ENCODE assay signal across 34 cellular contexts in genomic region chr16:13064821-13065220, GRCh38.
"Had no signal": no experiment of that assay in that cellular context is flagged by ENCODE, and none has a peak within 500 bp of the region (broad histone marks: within the 10 kb centered on the region; RNA-seq: fewer than 3 reads in every experiment).

No MANE protein-coding gene starts in this region.

- H3K27me3 Mint-ChIP-seq: activated B cell treated with CpG ODN at 0.5 μM for 24 hours; activated CD8-positive, alpha-beta T cell treated with anti-CD3 and anti-CD28 coated beads for 36 hours; activated naive CD8-positive, alpha-beta T cell; central memory CD8-positive, alpha-beta T cell; dendritic cell treated with granulocyte-macrophage colony-stimulating factor and Interleukin-4, amounts not matched to agents 40 ng/mL and 50 ng/mL, for 4 days; T-helper 17 cell had no signal

- H3K36me3 Mint-ChIP-seq: activated naive CD8-positive, alpha-beta T cell had no signal

- H3K27me3 ChIP-seq: brain microvascular endothelial cell, foreskin keratinocyte, gastrocnemius medialis had no signal

- H3K4me3 Mint-ChIP-seq: activated B cell treated with CpG ODN at 0.5 μM for 24 hours; activated CD8-positive, alpha-beta T cell treated with anti-CD3 and anti-CD28 coated beads for 36 hours; activated naive CD8-positive, alpha-beta T cell; activated T-cell treated with anti-CD3 and anti-CD28 coated beads, Interleukin-2, amount 50 U/mL, for 4 hours; activated T-helper 17 cell treated with anti-CD3 and anti-CD28 coated beads, Interleukin-2, amount 50 U/mL, for 72 hours; central memory CD8-positive, alpha-beta T cell; dendritic cell treated with granulocyte-macrophage colony-stimulating factor and Interleukin-4, amounts not matched to agents 40 ng/mL and 50 ng/mL, for 4 days; T-helper 17 cell; T-helper 2 cell treated with Interferon-gamma antibody and Interleukin-4, amounts not matched to agents 5 μg/mL and 100 μg/mL, for 36 hours had no signal

- H3K4me1 Mint-ChIP-seq: activated B cell treated with CpG ODN at 0.5 μM for 24 hours; activated T-helper 17 cell treated with anti-CD3 and anti-CD28 coated beads, Interleukin-2, amount 50 U/mL, for 72 hours; central memory CD8-positive, alpha-beta T cell; T-helper 17 cell had no signal

- ATAC-seq: activated CD4-positive, CD25-positive, alpha-beta regulatory T cell treated with anti-CD3 and anti-CD28 coated beads, Interleukin-2, amount 50 U/mL, for 24 hours; activated CD8-positive, alpha-beta T cell treated with anti-CD3 and anti-CD28 coated beads for 36 hours; activated T-cell treated with anti-CD3 and anti-CD28 coated beads, Interleukin-2, amount 50 U/mL, for 4 hours; activated T-helper 17 cell treated with anti-CD3 and anti-CD28 coated beads, Interleukin-2, amount 50 U/mL, for 72 hours; foreskin keratinocyte; gastrocnemius medialis; T-helper 17 cell had no signal

- FAIRE-seq: astrocyte, bronchial epithelial cell had no signal

- H3K27ac ChIP-seq: brain microvascular endothelial cell, coronary artery, dorsolateral prefrontal cortex, esophagus muscularis mucosa, foreskin keratinocyte, gastrocnemius medialis, WERI-Rb-1 had no signal

- H3K36me3 ChIP-seq: brain microvascular endothelial cell, esophagus muscularis mucosa, gastrocnemius medialis, WERI-Rb-1 had no signal

- H3K4me3 ChIP-seq: coronary artery, dorsolateral prefrontal cortex, esophagus muscularis mucosa, gastrocnemius medialis had no signal

- H3K27ac Mint-ChIP-seq: activated B cell treated with CpG ODN at 0.5 μM for 24 hours; activated CD8-positive, alpha-beta T cell treated with anti-CD3 and anti-CD28 coated beads for 36 hours; activated naive CD8-positive, alpha-beta T cell; activated T-helper 17 cell treated with anti-CD3 and anti-CD28 coated beads, Interleukin-2, amount 50 U/mL, for 72 hours; dendritic cell treated with granulocyte-macrophage colony-stimulating factor and Interleukin-4, amounts not matched to agents 40 ng/mL and 50 ng/mL, for 4 days; T-helper 17 cell; T-helper 2 cell treated with Interferon-gamma antibody and Interleukin-4, amounts not matched to agents 5 μg/mL and 100 μg/mL, for 36 hours had no signal

- H3K4me1 ChIP-seq: esophagus muscularis mucosa, foreskin keratinocyte, gastrocnemius medialis had no signal

- DNase-seq: activated B cell treated with CpG ODN at 0.5 μM for 24 hours; activated CD4-positive, alpha-beta T cell treated with anti-CD3 and anti-CD28 coated beads for 48 hours; activated CD4-positive, alpha-beta T cell treated with anti-CD3 and anti-CD28 coated beads, Interleukin-2, amount 50 U/mL, for 1 hour; activated CD4-positive, alpha-beta T cell treated with anti-CD3 and anti-CD28 coated beads, Interleukin-2, amount 50 U/mL, for 48 hours; activated CD8-positive, alpha-beta memory T cell treated with anti-CD3 and anti-CD28 coated beads for 24 hours; activated CD8-positive, alpha-beta T cell treated with anti-CD3 and anti-CD28 coated beads for 36 hours; activated effector memory CD4-positive, alpha-beta T cell treated with Interleukin-2 at 50 U/mL for 16 hours; activated gamma-delta T cell treated with Interleukin-2 at 50 U/mL for 16 hours; activated naive CD4-positive, alpha-beta T cell treated with anti-CD3 and anti-CD28 coated beads, Interleukin-2, amount 50 U/mL, for 16 hours; activated naive CD4-positive, alpha-beta T cell treated with Interleukin-2 at 50 U/mL for 16 hours; activated T-cell treated with anti-CD3 and anti-CD28 coated beads, Interleukin-2, amount 50 U/mL, for 4 hours; amniotic stem cell; anterior cingulate cortex; brain microvascular endothelial cell; dorsolateral prefrontal cortex; effector memory CD4-positive, alpha-beta T cell; erythroblast; foreskin keratinocyte; gastrocnemius medialis; glutamatergic neuron; T-helper 1 cell; T-helper 17 cell; T1000; WERI-Rb-1 had no signal

- H3K9me3 ChIP-seq: gastrocnemius medialis had no signal
